In genomic region chr19:4456566-4456842, GRCh38 we compare ENCODE assay signal across 8 cellular contexts. TPM values are rescaled to one million over a fixed set of nuclear protein-coding genes. Genes with fewer than 3 reads are reported as not detected.
DNase-seq lines count a peak whose midpoint lies in the region; ATAC-seq, FAIRE-seq and TF ChIP-seq lines count a peak whose summit lies in the region.

No MANE protein-coding gene starts in this region.

- H3K27me3 ChIP-seq in A673 (replicated peaks; ENCODE audit: insufficient read depth, low read depth, low read length, poor library complexity) (no peaks in the 10 kb centered on the region), lung (ENCODE audit: control insufficient read depth, insufficient read depth) (no peaks in the 10 kb centered on the region), tibial artery (no peaks in the 10 kb centered on the region)

- H3K4me3 ChIP-seq in A673 (ENCODE audit: low read depth, low read length, poor library complexity, severe bottlenecking), result peak overlapping the region; percentile 77
- peak overlapping the region; percentile 68; the same call in 1 of the 2 replicates for H3K4me3 ChIP-seq in GM08714 (ENCODE audit: low read length)
- peak overlapping the region; percentile 30 for H3K4me3 ChIP-seq in lung
- H3K4me3 ChIP-seq in tibial artery, result peak overlapping the region; percentile 79 to 94

- WGBS in lung, 2 donors, result 0 to 4% methylated on average over 8 of the region's 8 CpGs

- ATAC-seq in lung (ENCODE audit: insufficient read depth, low FRiP score) (peak; percentile 1), GM18867 (IDR thresholded peaks at IDR 0.05; ENCODE audit: unreplicated experiment) (no peak)

- no TSS peak for BruUV-seq in A673 (replicated peaks; lab: Mats Ljungman, UMichigan)

- no peak for FAIRE-seq in RCC 7860 (lab: Jason Lieb, UNC)
- FAIRE-seq in HTR-8/SVneo (lab: Jason Lieb, UNC), result no peak

- TF ChIP-seq CTCF in A673 (conservative IDR thresholded peaks at IDR 0.05; ENCODE audit: low read depth, low read length) (no peak), lung (IDR thresholded peaks at IDR 0.05; ENCODE audit: control extremely low read depth, extremely low read depth) (no peak), tibial artery (IDR thresholded peaks at IDR 0.05) (no peak)

- DNase-seq in A673 (ENCODE audit: low spot score), result peak; percentile 76
- peak; percentile 52 for DNase-seq in RCC 7860 (ENCODE audit: low spot score)
- peak; percentile 61 for DNase-seq in dermis blood vessel endothelial cell
- DNase-seq in lung (ENCODE audit: low spot score), result no peak
- DNase-seq in tibial artery, result no peak
- no peak for DNase-seq in HTR-8/SVneo (ENCODE audit: insufficient read length, low spot score)

- intact Hi-C loops in A673 (cut with micrococcal nuclease; ENCODE audit: unreplicated experiment), result no loop called here
- intact Hi-C loops in tibial artery (cut with DNase I; ENCODE audit: low total_unique reads), result loop anchor here (1.0 kb wide), 1 partner anchor 14 kb away; no protein-coding TSS in a partner anchor

- H3K9me3 ChIP-seq in A673 (ENCODE audit: low read depth, low read length, poor library complexity, severe bottlenecking), result no peaks in the 10 kb centered on the region
- H3K9me3 ChIP-seq in lung (ENCODE audit: control insufficient read depth in 2 of 2, insufficient read depth in 1 of 2, low read length in 1 of 2), result no peaks in the 10 kb centered on the region
- no peaks in the 10 kb centered on the region for H3K9me3 ChIP-seq in tibial artery

- peaks cover 13% of the 10 kb centered on the region for H3K4me1 ChIP-seq in A673 (ENCODE audit: insufficient read depth, low read length, poor library complexity, severe bottlenecking)
- H3K4me1 ChIP-seq in lung (ENCODE audit: control insufficient read depth in 2 of 2, insufficient read depth in 2 of 2, low read length in 2 of 2), result peaks cover 0 to 15% of the 10 kb centered on the region in 2 donors
- H3K4me1 ChIP-seq in tibial artery, result peaks cover 0 to 27% (median 24%) of the 10 kb centered on the region in 4 donors

- CTCF ChIA-PET in A673 (lab: Charles Lee), result interaction anchor here (0.6 to 0.7 kb wide), 3 partner anchors 39 to 168 kb away, joined by 3 to 7 read pairs (median 3); no protein-coding TSS in a partner anchor

- peak overlapping the region; percentile 89 for H3K27ac ChIP-seq in A673 (ENCODE audit: low read depth, low read length, poor library complexity, severe bottlenecking)
- peak overlapping the region; percentile 18 to 70 for H3K27ac ChIP-seq in lung (ENCODE audit: low read depth in 1 of 2, low read length in 1 of 2)
- peak overlapping the region; percentile 85 to 89 for H3K27ac ChIP-seq in tibial artery

- POLR2A ChIA-PET in A673 (lab: Charles Lee; ENCODE audit: low non-redundant PET), result interaction anchor here (0.5 kb wide), 1 partner anchor 79 kb away, joined by 3 read pairs; the partner anchor contains the start of gene PLIN5

- H3K36me3 ChIP-seq in A673 (ENCODE audit: insufficient read depth, low read length, poor library complexity, severe bottlenecking), result peaks cover 6% of the 10 kb centered on the region
- peaks cover 10 to 30% of the 10 kb centered on the region in 2 donors for H3K36me3 ChIP-seq in lung (ENCODE audit: control insufficient read depth in 2 of 2, insufficient read depth in 2 of 2, low read length in 2 of 2)
- H3K36me3 ChIP-seq in tibial artery, result peaks cover 27 to 32% (median 28%) of the 10 kb centered on the region in 3 donors

RNA-seq across cellular contexts. Expression of gene UBXN6, which starts 1.1 kb away (rescaled TPM):
- 49.1 and 56.1 TPM in 2 replicates for total RNA-seq in A673 (2021)
- 80.7 and 96.5 TPM in 2 replicates for total RNA-seq in dermis blood vessel endothelial cell
- total RNA-seq in lung, result 100 to 1,000 TPM in 1 of 2 donors, 10 to 100 TPM in 1; 74.4 to 113 TPM
- 100 to 1,000 TPM in 1 of 2 donors, 10 to 100 TPM in 1; 83.6 to 128 TPM for polyA plus RNA-seq in lung

RNA-seq across cellular contexts. Expression of gene HDGFL2, which starts 15.6 kb away (rescaled TPM):
- total RNA-seq in A673 (2021) (89.6 and 94.8 TPM in 2 replicates), dermis blood vessel endothelial cell (49.7 and 65.1 TPM in 2 replicates), lung (10 to 100 TPM; 36.5 to 36.9 TPM)
- polyA plus RNA-seq in lung, result 10 to 100 TPM; 40.6 to 47.0 TPM

RNA-seq across cellular contexts. Expression of gene CHAF1A, which starts 54.1 kb away (rescaled TPM):
- total RNA-seq in A673 (2021) (115 and 119 TPM in 2 replicates), dermis blood vessel endothelial cell (8.7 and 19.5 TPM in 2 replicates), lung (10 to 100 TPM in 1 of 2 donors, 1 to 10 TPM in 1; 10.0 to 16.7 TPM)
- 1 to 10 TPM; 6.8 to 7.4 TPM for polyA plus RNA-seq in lung

RNA-seq across cellular contexts. Expression of gene SH3GL1, which starts 56.2 kb away (rescaled TPM):
- total RNA-seq in A673 (2021), result 100 and 108 TPM in 2 replicates
- total RNA-seq in dermis blood vessel endothelial cell, result 38.6 and 102 TPM in 2 replicates
- total RNA-seq in lung, result 10 to 100 TPM; 30.6 to 68.6 TPM
- 10 to 100 TPM; 53.1 to 65.4 TPM for polyA plus RNA-seq in lung

Comparison
In these comparisons a context has a peak if more than half of its experiments do, and no peak if none do; other contexts are left out.
1. DNase-seq: peak in A673 (single experiment), RCC 7860 (single experiment) and dermis blood vessel endothelial cell (single experiment); none in lung (single experiment), tibial artery (0 of 2) and HTR-8/SVneo (single experiment).
2. H3K4me3 ChIP-seq: peak in every context shown above with its lines; median percentile 86 in tibial artery; 77 in A673; 68 in GM08714; 30 in lung.
3. Peak in every context shown above with its lines, with median percentiles within 50 percentile points of each other: H3K27ac ChIP-seq.